In the genomic region with DNA sequence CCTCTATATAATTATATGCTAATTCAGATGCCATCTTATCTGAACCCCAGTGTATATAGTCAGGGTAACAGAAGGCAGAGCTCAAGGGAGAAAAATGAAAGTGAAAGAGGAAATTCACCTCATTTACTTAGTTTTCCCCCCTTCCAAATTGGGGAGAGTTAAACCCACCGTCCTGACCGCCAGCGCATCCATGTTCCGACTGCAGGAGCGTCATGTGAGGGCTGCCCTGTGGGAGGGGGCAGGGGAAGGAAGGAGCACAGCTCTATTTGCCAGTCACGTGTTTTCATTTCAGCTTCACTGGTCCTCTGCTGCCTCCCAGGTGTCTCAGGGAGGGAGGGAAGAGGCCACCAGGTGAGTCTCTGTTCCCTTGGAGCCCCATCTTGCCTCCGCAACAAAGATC, we compare ENCODE assay signal across 8 cellular contexts. TPM values are rescaled to one million over a fixed set of nuclear protein-coding genes. Genes with fewer than 3 reads are reported as not detected.
DNase-seq lines count a peak whose midpoint lies in the region; ATAC-seq and TF ChIP-seq lines count a peak whose summit lies in the region.

No MANE protein-coding gene starts in this region.

- intact Hi-C loops in mucosa of descending colon (cut with DNase I, micrococcal nuclease) = no loop called here

- ATAC-seq in mucosa of descending colon (peak; percentile 33), HG03565 (IDR thresholded peaks at IDR 0.05; ENCODE audit: unreplicated experiment) (no peak)

- TF ChIP-seq CTCF in GM12864 (IDR thresholded peaks at IDR 0.05; ENCODE audit: low read depth, low read length, missing control alignments) (no peak), mucosa of descending colon (IDR thresholded peaks at IDR 0.05) (no peak)

- H3K9me3 ChIP-seq in mucosa of descending colon = no peaks in the 10 kb centered on the region

- H3K4me3 ChIP-seq in GM12864 (ENCODE audit: low read depth, low read length) = peak overlapping the region; percentile 54
- H3K4me3 ChIP-seq in mucosa of descending colon = no peak overlapping the region

- peaks cover 49% of the 10 kb centered on the region for H3K4me1 ChIP-seq in mucosa of descending colon (ENCODE audit: low read depth)

- no peak for DNase-seq in GM12864 (ENCODE audit: low read depth)
- DNase-seq in NCI-H1105 treated with DMSO at 0.1 percent for 48 hours (lab: John Stamatoyannopoulos, UW) = peak; percentile 68
- peak; percentile 51 for DNase-seq in activated T-cell treated with anti-CD3 and anti-CD28 coated beads, Interleukin-2, amount 50 U/mL, for 1 hour
- DNase-seq in mucosa of descending colon = peak in 2 of 3 donors; percentile 46 to 72
- no peak for DNase-seq in SW 1271 (lab: John Stamatoyannopoulos, UW)
- DNase-seq in LoVo (ENCODE audit: low spot score) = no peak
- DNase-seq in NCI-H1092 treated with DMSO at 0.1 percent for 48 hours (lab: John Stamatoyannopoulos, UW) = no peak

- H3K36me3 ChIP-seq in mucosa of descending colon (ENCODE audit: low read depth) = no peaks in the 10 kb centered on the region

RNA-seq across cellular contexts. Expression of gene CNNM4, which starts 13.2 kb away (rescaled TPM):
- total RNA-seq in mucosa of descending colon = 100 to 1,000 TPM in 2 of 3 donors, 10 to 100 TPM in 1; 53.4 to 134 (median 101) TPM

RNA-seq across cellular contexts. Expression of gene LMAN2L, which starts 34.1 kb away (rescaled TPM):
- 10 to 100 TPM; 11.2 to 21.0 (median 14.2) TPM for total RNA-seq in mucosa of descending colon

RNA-seq across cellular contexts. Expression of gene CNNM3, which starts 42.1 kb away (rescaled TPM):
- total RNA-seq in mucosa of descending colon = 10 to 100 TPM; 21.2 to 35.5 (median 33.4) TPM

Comparison
In these comparisons a context has a peak if more than half of its experiments do, and no peak if none do; other contexts are left out.
1. DNase-seq: peak in NCI-H1105 treated with DMSO at 0.1 percent for 48 hours (single experiment), activated T-cell treated with anti-CD3 and anti-CD28 coated beads, Interleukin-2, amount 50 U/mL, for 1 hour (single experiment) and mucosa of descending colon (2 of 3); none in GM12864 (single experiment), SW 1271 (0 of 2), LoVo (single experiment) and NCI-H1092 treated with DMSO at 0.1 percent for 48 hours (single experiment).